ENCODE assay signal across 18 cellular contexts in the genomic region with DNA sequence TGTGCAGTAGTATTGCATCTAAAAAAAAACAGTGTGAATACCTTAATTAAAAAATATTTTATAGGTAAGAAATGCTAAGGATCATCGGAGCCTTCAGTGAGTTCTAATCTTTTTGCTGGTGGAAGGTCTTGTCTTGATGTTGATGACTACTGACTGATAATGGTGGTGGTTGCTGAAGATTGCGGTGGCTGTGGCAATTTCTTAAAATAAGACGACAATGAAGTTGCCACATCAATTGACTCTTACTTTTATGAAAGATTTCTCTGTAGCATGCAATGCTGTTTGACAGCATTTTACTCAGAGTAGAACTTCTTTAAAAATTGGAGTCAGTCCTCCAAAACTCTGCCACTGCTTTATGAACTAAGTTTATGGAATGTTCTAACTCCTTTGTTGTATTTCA.
"Had no signal": no experiment of that assay in that cellular context is flagged by ENCODE, and none has a peak within 500 bp of the region (broad histone marks: within the 10 kb centered on the region; RNA-seq: fewer than 3 reads in every experiment).

No MANE protein-coding gene starts in this region.

- H3K4me3 Mint-ChIP-seq: activated naive CD8-positive, alpha-beta T cell; nephron had no signal

- H3K9me3 ChIP-seq: colonic mucosa, mucosa of descending colon, thoracic aorta, upper lobe of right lung had no signal

- H3K27ac Mint-ChIP-seq: nephron had no signal

- H3K9me3 Mint-ChIP-seq: nephron had no signal

- H3K4me1 ChIP-seq: colonic mucosa, foreskin keratinocyte, upper lobe of right lung had no signal

- H3K27me3 Mint-ChIP-seq: activated naive CD8-positive, alpha-beta T cell had no signal

- H3K4me3 ChIP-seq: colonic mucosa, hepatocyte, mucosa of descending colon, smooth muscle cell, thoracic aorta, upper lobe of right lung had no signal

- H3K4me1 Mint-ChIP-seq: nephron had no signal

- H3K27ac ChIP-seq: brain microvascular endothelial cell, colonic mucosa, foreskin keratinocyte, hepatocyte, thoracic aorta, upper lobe of right lung had no signal

- H3K36me3 ChIP-seq: colonic mucosa had no signal

- ATAC-seq: foreskin keratinocyte, mucosa of descending colon, sciatic nerve, upper lobe of right lung had no signal

- H3K27me3 ChIP-seq: brain microvascular endothelial cell, colonic mucosa, foreskin keratinocyte, hepatocyte, upper lobe of right lung had no signal

- DNase-seq: activated CD4-positive, alpha-beta T cell treated with anti-CD3 and anti-CD28 coated beads for 48 hours; activated effector memory CD4-positive, alpha-beta T cell treated with Interleukin-2 at 50 U/mL for 16 hours; anterior cingulate cortex; brain microvascular endothelial cell; central memory CD4-positive, alpha-beta T cell; colonic mucosa; foreskin keratinocyte; mesenchymal stem cell; mucosa of descending colon; nucleus accumbens; stimulated activated CD4-positive, alpha-beta T cell treated with anti-CD3 and anti-CD28 coated beads, Interleukin-4, amount 100 ng/mL, for 1 hour; upper lobe of right lung had no signal
